7 cellular contexts compared by ENCODE assay signal in genomic region chr6:30101939-30102700, GRCh38. TPM values are rescaled to one million over a fixed set of nuclear protein-coding genes. Genes with fewer than 3 reads are reported as not detected.
DNase-seq lines count a peak whose midpoint lies in the region; ATAC-seq and TF ChIP-seq lines count a peak whose summit lies in the region.

No MANE protein-coding gene starts in this region.

- peaks cover 43 to 62% (median 53%) of the 10 kb centered on the region in 7 donors for H3K4me1 Mint-ChIP-seq in naive thymus-derived CD4-positive, alpha-beta T cell
- peaks cover 35% of the 10 kb centered on the region for H3K4me1 Mint-ChIP-seq in stimulated activated effector memory CD8-positive, alpha-beta T cell treated with anti-CD3 and anti-CD28 coated beads, Interleukin-12 subunit alpha, Interleukin-12 subunit beta, amount 100 ng/mL, for 72 hours

- CTCF ChIA-PET in naive thymus-derived CD4-positive, alpha-beta T cell (lab: Charles Lee): interaction anchor here (0.6 to 6.7 kb wide), 4 partner anchors 15 to 1538 kb away, joined by 3 to 170 read pairs (median 4); partner anchors contain the start of gene TRIM40

- H3K27ac Mint-ChIP-seq in naive thymus-derived CD4-positive, alpha-beta T cell: peak overlapping the region in 8 of 9 donors; percentile 68 to 92 (median 86)
- no peak overlapping the region for H3K27ac Mint-ChIP-seq in stimulated activated effector memory CD8-positive, alpha-beta T cell treated with anti-CD3 and anti-CD28 coated beads, Interleukin-12 subunit alpha, Interleukin-12 subunit beta, amount 100 ng/mL, for 72 hours

- intact Hi-C loops in naive thymus-derived CD4-positive, alpha-beta T cell (cut with micrococcal nuclease): loop anchor here (1.0 to 5.0 kb wide), 5 partner anchors 110 to 243 kb away; partner anchors contain the start of genes TRIM26 (in 2 of the 2), RPP21 (in 1 of the 2) and TRIM39 (in 1 of the 2)

- POLR2A ChIA-PET in naive thymus-derived CD4-positive, alpha-beta T cell (lab: Charles Lee): interaction anchor here (1.0 to 5.9 kb wide), 4 partner anchors 29 to 41 kb away, joined by 3 to 36 read pairs (median 22); partner anchors contain the start of genes POLR1H and PPP1R11

- peak; percentile 79 for ATAC-seq in GM18867 (IDR thresholded peaks at IDR 0.05; ENCODE audit: unreplicated experiment)
- ATAC-seq in naive thymus-derived CD4-positive, alpha-beta T cell: peak; percentile 60
- ATAC-seq in stimulated activated effector memory CD8-positive, alpha-beta T cell treated with anti-CD3 and anti-CD28 coated beads, Interleukin-12 subunit alpha, Interleukin-12 subunit beta, amount 100 ng/mL, for 72 hours: peak; percentile 78

- H3K9me3 ChIP-seq in naive thymus-derived CD4-positive, alpha-beta T cell (ENCODE audit: control insufficient read depth in 2 of 3, low read length in 3 of 3): no peaks in the 10 kb centered on the region

- peaks cover 24 to 41% of the 10 kb centered on the region in 2 donors for H3K4me1 ChIP-seq in naive thymus-derived CD4-positive, alpha-beta T cell (ENCODE audit: control insufficient read depth in 2 of 2, insufficient read depth in 2 of 2, low read length in 2 of 2)

- H3K4me3 Mint-ChIP-seq in naive thymus-derived CD4-positive, alpha-beta T cell: peak overlapping the region; percentile 86 to 95 (median 91)
- H3K4me3 Mint-ChIP-seq in stimulated activated effector memory CD8-positive, alpha-beta T cell treated with anti-CD3 and anti-CD28 coated beads, Interleukin-12 subunit alpha, Interleukin-12 subunit beta, amount 100 ng/mL, for 72 hours: peak overlapping the region; percentile 70

- no peak for TF ChIP-seq CTCF in HL-60 (IDR thresholded peaks at IDR 0.05; ENCODE audit: insufficient read depth, low read length)

- H3K27ac ChIP-seq in HL-60 (replicated peaks): no peak overlapping the region
- peak overlapping the region; percentile 49 for H3K27ac ChIP-seq in naive thymus-derived CD4-positive, alpha-beta T cell (ENCODE audit: low read depth, low read length)

- H3K9me3 Mint-ChIP-seq in naive thymus-derived CD4-positive, alpha-beta T cell: peaks cover 0 to 1% (median 0%) of the 10 kb centered on the region in 11 donors
- H3K9me3 Mint-ChIP-seq in stimulated activated effector memory CD8-positive, alpha-beta T cell treated with anti-CD3 and anti-CD28 coated beads, Interleukin-12 subunit alpha, Interleukin-12 subunit beta, amount 100 ng/mL, for 72 hours: no peaks in the 10 kb centered on the region

- H3K36me3 Mint-ChIP-seq in naive thymus-derived CD4-positive, alpha-beta T cell: no peaks in the 10 kb centered on the region
- no peaks in the 10 kb centered on the region for H3K36me3 Mint-ChIP-seq in stimulated activated effector memory CD8-positive, alpha-beta T cell treated with anti-CD3 and anti-CD28 coated beads, Interleukin-12 subunit alpha, Interleukin-12 subunit beta, amount 100 ng/mL, for 72 hours

- no peaks in the 10 kb centered on the region for H3K36me3 ChIP-seq in naive thymus-derived CD4-positive, alpha-beta T cell (ENCODE audit: control insufficient read depth in 2 of 3, insufficient read depth in 3 of 3, low read length in 3 of 3)

- H3K27me3 Mint-ChIP-seq in naive thymus-derived CD4-positive, alpha-beta T cell: peaks cover 16 to 72% (median 25%) of the 10 kb centered on the region in 5 donors

- H3K27me3 ChIP-seq in HL-60 (ENCODE audit: insufficient read depth, poor library complexity, severe bottlenecking): peaks cover 53% of the 10 kb centered on the region
- H3K27me3 ChIP-seq in naive thymus-derived CD4-positive, alpha-beta T cell (ENCODE audit: control insufficient read depth in 2 of 2, insufficient read depth in 2 of 2, low read length in 2 of 2): peaks cover 5 to 10% of the 10 kb centered on the region in 2 donors

- DNase-seq in HL-60 (ENCODE audit: low read depth in 1 of 2, low spot score in 1 of 2) (peak; percentile 64 to 72), RPMI7951 (ENCODE audit: low read depth) (peak; percentile 89), fibroblast of peridontal ligament (ENCODE audit: extremely low read depth) (peak; percentile 73)
- DNase-seq in activated T-helper 9 cell treated with anti-CD3 and anti-CD28 coated beads, Interleukin-2, amount 50 U/mL, for 16 hours (ENCODE audit: low read depth): peak; percentile 56
- DNase-seq in naive thymus-derived CD4-positive, alpha-beta T cell: peak; percentile 1 to 83 (median 28)
- DNase-seq in stimulated activated effector memory CD8-positive, alpha-beta T cell treated with anti-CD3 and anti-CD28 coated beads, Interleukin-12 subunit alpha, Interleukin-12 subunit beta, amount 100 ng/mL, for 72 hours (ENCODE audit: low spot score in 2 of 2): peak; percentile 63 to 79

- peak overlapping the region; percentile 56 for H3K4me3 ChIP-seq in HL-60 (replicated peaks; ENCODE audit: insufficient read depth, low read length)
- H3K4me3 ChIP-seq in naive thymus-derived CD4-positive, alpha-beta T cell (ENCODE audit: low read length): peak overlapping the region; percentile 51

RNA-seq across cellular contexts. Expression of gene TRIM31, which starts 10.8 kb away (rescaled TPM):
- total RNA-seq in RPMI7951 (2014; rRNA removed; shearing (Covaris generic)): not detected in 2 replicates
- under 1 TPM in 2 of 5 experiments, not detected in 3; 0.32 TPM for total RNA-seq in naive thymus-derived CD4-positive, alpha-beta T cell
- polyA plus RNA-seq in naive thymus-derived CD4-positive, alpha-beta T cell: under 1 TPM in 1 of 2 donors, not detected in 1; 0.59 TPM

RNA-seq across cellular contexts. Expression of gene RNF39, which starts 26.6 kb away (rescaled TPM):
- total RNA-seq in RPMI7951 (2014; rRNA removed; shearing (Covaris generic)): not detected in 2 replicates
- not detected for total RNA-seq in naive thymus-derived CD4-positive, alpha-beta T cell
- under 1 TPM in 1 of 2 donors, not detected in 1; 0.33 TPM for polyA plus RNA-seq in naive thymus-derived CD4-positive, alpha-beta T cell

RNA-seq across cellular contexts. Expression of gene TRIM40, which starts 33.8 kb away (rescaled TPM):
- total RNA-seq in RPMI7951 (2014; rRNA removed; shearing (Covaris generic)): not detected in 2 replicates
- not detected for total RNA-seq in naive thymus-derived CD4-positive, alpha-beta T cell
- not detected for polyA plus RNA-seq in naive thymus-derived CD4-positive, alpha-beta T cell

RNA-seq across cellular contexts. Expression of gene PPP1R11, which starts 35.1 kb away (rescaled TPM):
- 65.1 and 65.7 TPM in 2 replicates for total RNA-seq in RPMI7951 (2014; rRNA removed; shearing (Covaris generic))
- total RNA-seq in naive thymus-derived CD4-positive, alpha-beta T cell: 10 to 100 TPM; 49.4 to 67.1 (median 62.7) TPM
- 100 to 1,000 TPM; 112 to 113 TPM for polyA plus RNA-seq in naive thymus-derived CD4-positive, alpha-beta T cell

RNA-seq across cellular contexts. Expression of gene POLR1H, which starts 41.1 kb away (rescaled TPM):
- 47.0 and 50.3 TPM in 2 replicates for total RNA-seq in RPMI7951 (2014; rRNA removed; shearing (Covaris generic))
- total RNA-seq in naive thymus-derived CD4-positive, alpha-beta T cell: 10 to 100 TPM; 27.3 to 66.8 (median 45.0) TPM
- 100 to 1,000 TPM in 1 of 2 donors, 10 to 100 TPM in 1; 89.2 to 128 TPM for polyA plus RNA-seq in naive thymus-derived CD4-positive, alpha-beta T cell

Comparison
In these comparisons a context has a peak if more than half of its experiments do, and no peak if none do; other contexts are left out.
1. DNase-seq: peak in every context shown above with its lines; median percentile 89 in RPMI7951; 73 in fibroblast of peridontal ligament; 71 in stimulated activated effector memory CD8-positive, alpha-beta T cell treated with anti-CD3 and anti-CD28 coated beads, Interleukin-12 subunit alpha, Interleukin-12 subunit beta, amount 100 ng/mL, for 72 hours; 68 in HL-60; 56 in activated T-helper 9 cell treated with anti-CD3 and anti-CD28 coated beads, Interleukin-2, amount 50 U/mL, for 16 hours; 28 in naive thymus-derived CD4-positive, alpha-beta T cell.